19 cellular contexts compared by ENCODE assay signal in genomic region chr22:28980326-28980725, GRCh38.
"Had no signal": no experiment of that assay in that cellular context is flagged by ENCODE, and none has a peak within 500 bp of the region (broad histone marks: within the 10 kb centered on the region; RNA-seq: fewer than 3 reads in every experiment).

No MANE protein-coding gene starts in this region.

- DNase-seq: activated CD4-positive, alpha-beta memory T cell treated with anti-CD3 and anti-CD28 coated beads, Interleukin-2, amount 10 ng/mL, durations not matched to agents 7 days and 5 days; activated CD4-positive, alpha-beta T cell treated with anti-CD3 and anti-CD28 coated beads, Interleukin-2, amount 10 ng/mL, durations not matched to agents 24 days and 14 days; activated effector memory CD4-positive, alpha-beta T cell treated with Interleukin-2 at 50 U/mL for 16 hours; activated naive CD4-positive, alpha-beta T cell treated with anti-CD3 and anti-CD28 coated beads for 36 hours; activated naive CD8-positive, alpha-beta T cell treated with anti-CD3 and anti-CD28 coated beads, Interleukin-2, amount 10 ng/mL, durations not matched to agents 7 days and 5 days; activated T-cell treated with anti-CD3 and anti-CD28 coated beads, Interleukin-2, amount 50 U/mL, for 72 hours; effector CD4-positive, alpha-beta T cell; heart right ventricle; islet precursor cell; left cardiac atrium; mesenchymal stem cell; nucleus accumbens; posterior cingulate gyrus; spleen; stimulated activated CD4-positive, alpha-beta T cell treated with anti-CD3 and anti-CD28 coated beads, Interleukin-4, amount 100 ng/mL, for 24 hours; stimulated activated naive CD8-positive, alpha-beta T cell treated with anti-CD3 and anti-CD28 coated beads, Interleukin-15, Interleukin-2, amounts not matched to agents 100 U/mL and 50 U/mL, for 24 hours; substantia nigra had no signal

- H3K4me1 Mint-ChIP-seq: activated CD4-positive, alpha-beta memory T cell treated with anti-CD3 and anti-CD28 coated beads, Interleukin-2, amount 10 ng/mL, durations not matched to agents 7 days and 5 days; activated naive CD8-positive, alpha-beta T cell treated with anti-CD3 and anti-CD28 coated beads, Interleukin-2, amount 10 ng/mL, durations not matched to agents 7 days and 5 days had no signal

- H3K27ac Mint-ChIP-seq: activated CD4-positive, alpha-beta memory T cell treated with anti-CD3 and anti-CD28 coated beads, Interleukin-2, amount 10 ng/mL, durations not matched to agents 7 days and 5 days; activated CD4-positive, alpha-beta T cell treated with anti-CD3 and anti-CD28 coated beads, Interleukin-2, amount 10 ng/mL, durations not matched to agents 24 days and 14 days; activated naive CD4-positive, alpha-beta T cell treated with anti-CD3 and anti-CD28 coated beads for 36 hours; activated naive CD8-positive, alpha-beta T cell treated with anti-CD3 and anti-CD28 coated beads, Interleukin-2, amount 10 ng/mL, durations not matched to agents 7 days and 5 days; activated T-cell treated with anti-CD3 and anti-CD28 coated beads, Interleukin-2, amount 50 U/mL, for 72 hours; dendritic cell treated with granulocyte-macrophage colony-stimulating factor and Interleukin-4, amounts not matched to agents 40 ng/mL and 50 ng/mL, for 4 days had no signal

- H3K4me3 Mint-ChIP-seq: activated CD4-positive, alpha-beta memory T cell treated with anti-CD3 and anti-CD28 coated beads, Interleukin-2, amount 10 ng/mL, durations not matched to agents 7 days and 5 days; activated CD4-positive, alpha-beta T cell treated with anti-CD3 and anti-CD28 coated beads, Interleukin-2, amount 10 ng/mL, durations not matched to agents 24 days and 14 days; activated naive CD4-positive, alpha-beta T cell treated with anti-CD3 and anti-CD28 coated beads for 36 hours; activated naive CD8-positive, alpha-beta T cell treated with anti-CD3 and anti-CD28 coated beads, Interleukin-2, amount 10 ng/mL, durations not matched to agents 7 days and 5 days; activated T-cell treated with anti-CD3 and anti-CD28 coated beads, Interleukin-2, amount 50 U/mL, for 72 hours; dendritic cell treated with granulocyte-macrophage colony-stimulating factor and Interleukin-4, amounts not matched to agents 40 ng/mL and 50 ng/mL, for 4 days had no signal

- H3K4me3 ChIP-seq: heart right ventricle, spleen, tibial nerve had no signal

- ATAC-seq: activated T-cell treated with anti-CD3 and anti-CD28 coated beads, Interleukin-2, amount 50 U/mL, for 72 hours; heart right ventricle; left cardiac atrium; stimulated activated naive CD8-positive, alpha-beta T cell treated with anti-CD3 and anti-CD28 coated beads, Interleukin-15, Interleukin-2, amounts not matched to agents 100 U/mL and 50 U/mL, for 24 hours had no signal

- H3K36me3 ChIP-seq: heart right ventricle, spleen had no signal

- H3K36me3 Mint-ChIP-seq: activated naive CD8-positive, alpha-beta T cell treated with anti-CD3 and anti-CD28 coated beads, Interleukin-2, amount 10 ng/mL, durations not matched to agents 7 days and 5 days had no signal

- H3K9me3 Mint-ChIP-seq: activated CD4-positive, alpha-beta memory T cell treated with anti-CD3 and anti-CD28 coated beads, Interleukin-2, amount 10 ng/mL, durations not matched to agents 7 days and 5 days; dendritic cell treated with granulocyte-macrophage colony-stimulating factor and Interleukin-4, amounts not matched to agents 40 ng/mL and 50 ng/mL, for 4 days had no signal

- H3K27ac ChIP-seq: heart right ventricle, spleen had no signal

- H3K27me3 ChIP-seq: tibial nerve had no signal
